9 cellular contexts compared by ENCODE assay signal in genomic region chr13:40190656-40191100, GRCh38.
DNase-seq lines count a peak whose midpoint lies in the region; ATAC-seq, FAIRE-seq and TF ChIP-seq lines count a peak whose summit lies in the region.
"Had no signal": no experiment of that assay in that cellular context is flagged by ENCODE, and none has a peak within 500 bp of the region (broad histone marks: within the 10 kb centered on the region; RNA-seq: fewer than 3 reads in every experiment).

No MANE protein-coding gene starts in this region.

- ATAC-seq in esophagus mucosa (peak; percentile 95), GM21390 (IDR thresholded peaks at IDR 0.05; ENCODE audit: unreplicated experiment) (no peak)

- DNase-seq in GM12892 (ENCODE audit: insufficient read length), result peak; percentile 20
- DNase-seq in MG63, result peak; percentile 80
- DNase-seq in activated CD8-positive, alpha-beta memory T cell treated with anti-CD3 and anti-CD28 coated beads, Interleukin-2, amount 50 U/mL, for 4 hours, result peak; percentile 66
- DNase-seq in stromal cell of bone marrow (ENCODE audit: low read depth), result peak; percentile 30
- DNase-seq in NCI-H345 treated with DMSO at 0.1 percent for 48 hours (lab: John Stamatoyannopoulos, UW; ENCODE audit: unreplicated experiment), result no peak

- H3K27me3 ChIP-seq in MG63, result no peaks in the 10 kb centered on the region
- H3K27me3 ChIP-seq: thyroid gland had no signal

- no peak overlapping the region for H3K4me3 Mint-ChIP-seq in nephron

- peaks cover 72% of the 10 kb centered on the region for H3K4me1 Mint-ChIP-seq in nephron

- no peak for TF ChIP-seq CTCF in nephron (IDR thresholded peaks at IDR 0.05; ENCODE audit: unreplicated experiment in 3 of 3)

- no peaks in the 10 kb centered on the region for H3K36me3 ChIP-seq in MG63
- H3K36me3 ChIP-seq: thyroid gland had no signal

- TF ChIP-seq POLR2A in GM12892 (IDR thresholded peaks at IDR 0.05; ENCODE audit: low read depth, low read length), result no peak

- H3K36me3 Mint-ChIP-seq in nephron (ENCODE audit: low read depth), result no peaks in the 10 kb centered on the region

- no peaks in the 10 kb centered on the region for H3K9me3 ChIP-seq in MG63
- H3K9me3 ChIP-seq: thyroid gland had no signal

- H3K4me3 ChIP-seq in MG63, result no peak overlapping the region
- H3K4me3 ChIP-seq: thyroid gland had no signal

- peak overlapping the region; percentile 80 to 93 (median 86) for H3K27ac Mint-ChIP-seq in nephron

- FAIRE-seq in GM12892 (lab: Jason Lieb, UNC), result peak; percentile 70

- no peaks in the 10 kb centered on the region for H3K27me3 Mint-ChIP-seq in nephron (ENCODE audit: low read depth)

- H3K9me3 Mint-ChIP-seq in nephron, result no peaks in the 10 kb centered on the region
